Comparison of ENCODE assay signal across 11 cellular contexts in genomic region chr5:68368686-68369359, GRCh38.
A peak's percentile ranks its signal among the peaks of the same experiment; 100 is the strongest.
DNase-seq lines count a peak whose midpoint lies in the region; ATAC-seq, FAIRE-seq and TF ChIP-seq lines count a peak whose summit lies in the region.
"Had no signal": no experiment of that assay in that cellular context is flagged by ENCODE, and none has a peak within 500 bp of the region (broad histone marks: within the 10 kb centered on the region; RNA-seq: fewer than 3 reads in every experiment).

No MANE protein-coding gene starts in this region.

- TF ChIP-seq CTCF in IMR-90 (conservative IDR thresholded peaks at IDR 0.05; ENCODE audit: low read depth, low read length) = no peak
- no peak for TF ChIP-seq CTCF in keratinocyte (optimal IDR thresholded peaks at IDR 0.05 in 1 of 3, IDR thresholded peaks at IDR 0.05 in 1 of 3, conservative IDR thresholded peaks at IDR 0.05 in 1 of 3; ENCODE audit: extremely low read depth in 1 of 3, insufficient read depth in 2 of 3, low read length in 3 of 3)
- TF ChIP-seq CTCF in D721Med (IDR thresholded peaks at IDR 0.05; ENCODE audit: insufficient read depth, missing control alignments) = no peak

- H3K4me3 Mint-ChIP-seq in activated CD4-positive, alpha-beta memory T cell treated with anti-CD3 and anti-CD28 coated beads, Interleukin-2, amount 10 ng/mL, durations not matched to agents 7 days and 5 days = no peak overlapping the region

- no peaks in the 10 kb centered on the region; the same call in 1 of the 2 replicates for H3K27me3 ChIP-seq in IMR-90 (ENCODE audit: control insufficient read depth, insufficient read depth, low read length)
- no peaks in the 10 kb centered on the region for H3K27me3 ChIP-seq in keratinocyte (ENCODE audit: control insufficient read depth, extremely low read depth, insufficient read depth, low read length)
- no peaks in the 10 kb centered on the region for H3K27me3 ChIP-seq in MG63

- H3K4me3 ChIP-seq in IMR-90 (ENCODE audit: insufficient read depth, low read depth, low read length) (no peak overlapping the region), keratinocyte (ENCODE audit: control insufficient read depth in 2 of 3, extremely low read depth in 1 of 3, insufficient read depth in 2 of 3, low read depth in 1 of 3, low read length in 3 of 3) (no peak overlapping the region), MG63 (no peak overlapping the region)

- no peak overlapping the region for H3K14ac ChIP-seq in IMR-90 (replicated peaks; ENCODE audit: low read depth, low read length)

- H3K27me3 Mint-ChIP-seq in activated CD4-positive, alpha-beta memory T cell treated with anti-CD3 and anti-CD28 coated beads, Interleukin-2, amount 10 ng/mL, durations not matched to agents 7 days and 5 days = peaks cover 3% of the 10 kb centered on the region

- dilution Hi-C loops in IMR-90 (cut with HindIII; ENCODE audit: low sequenced_read_pairs, unreplicated experiment) = no loop called here
- dilution Hi-C loops in keratinocyte (cut with MboI; ENCODE audit: extremely low pct_ligation_motif_present, low sequenced_read_pairs) = no loop called here

- no peak overlapping the region for H2BK5ac ChIP-seq in IMR-90 (ENCODE audit: low read depth, low read length, poor library complexity, severe bottlenecking)

- H2BK120ac ChIP-seq in IMR-90 (ENCODE audit: low read depth, low read length) = no peak overlapping the region

- no peak overlapping the region for H4K91ac ChIP-seq in IMR-90 (ENCODE audit: insufficient read depth, low read depth, low read length)

- H4K20me1 ChIP-seq in IMR-90 (ENCODE audit: insufficient read depth, low read length) (no peaks in the 10 kb centered on the region), keratinocyte (ENCODE audit: control insufficient read depth, extremely low read depth, insufficient read depth, low read length) (no peaks in the 10 kb centered on the region)

- DNase-seq in DMS79 treated with DMSO at 0.1 percent for 48 hours (lab: John Stamatoyannopoulos, UW) (peak; percentile 81), IMR-90 (peak; percentile 16), keratinocyte (ENCODE audit: low read depth, low spot score) (peak; percentile 7), D721Med (ENCODE audit: insufficient read length, low spot score) (no peak), MG63 (no peak)
- DNase-seq in activated CD4-positive, alpha-beta memory T cell treated with anti-CD3 and anti-CD28 coated beads, Interleukin-2, amount 10 ng/mL, durations not matched to agents 7 days and 5 days = no peak

- WGBS in IMR-90 (ENCODE audit: extremely low coverage in 2 of 2, insufficient read length in 1 of 2), 2 experiments = no CpG with 5 or more reads among the region's 2 CpGs

- H3K27ac ChIP-seq in IMR-90 (ENCODE audit: insufficient read depth, low read length) (no peak overlapping the region), keratinocyte (ENCODE audit: control insufficient read depth, insufficient read depth, low read length) (no peak overlapping the region)

- H2AK5ac ChIP-seq in IMR-90 (ENCODE audit: low read depth, low read length) = no peak overlapping the region

- peaks cover 37% of the 10 kb centered on the region for H3K4me1 Mint-ChIP-seq in activated CD4-positive, alpha-beta memory T cell treated with anti-CD3 and anti-CD28 coated beads, Interleukin-2, amount 10 ng/mL, durations not matched to agents 7 days and 5 days

- H3K36me3 ChIP-seq in IMR-90 (ENCODE audit: control insufficient read depth, insufficient read depth, low read length) = no peaks in the 10 kb centered on the region
- H3K36me3 ChIP-seq in keratinocyte (ENCODE audit: control insufficient read depth in 2 of 2, extremely low read depth in 1 of 2, insufficient read depth in 2 of 2, low read length in 2 of 2) = no peaks in the 10 kb centered on the region
- H3K36me3 ChIP-seq in MG63 = no peaks in the 10 kb centered on the region

- H2AK9ac ChIP-seq in IMR-90 (replicated peaks; ENCODE audit: low read depth, low read length, poor library complexity) = no peak overlapping the region

- H3K9me3 ChIP-seq in IMR-90 (ENCODE audit: control insufficient read depth, insufficient read depth, low read length) (peaks cover 3% of the 10 kb centered on the region; the same call in 1 of the 2 replicates), keratinocyte (ENCODE audit: control insufficient read depth, low read depth, low read length) (no peaks in the 10 kb centered on the region), MG63 (no peaks in the 10 kb centered on the region)

- no peak overlapping the region for H3K56ac ChIP-seq in IMR-90 (ENCODE audit: extremely low read depth, insufficient read depth, low read length)

- TF ChIP-seq RAD21 in IMR-90 (IDR thresholded peaks at IDR 0.05; ENCODE audit: low read length) = no peak

- no peaks in the 10 kb centered on the region for H3K79me2 ChIP-seq in keratinocyte (ENCODE audit: control insufficient read depth, insufficient read depth, low read length)

- H3K4me2 ChIP-seq in IMR-90 (ENCODE audit: low read depth, low read length) (no peak overlapping the region), keratinocyte (ENCODE audit: control insufficient read depth, extremely low read depth, insufficient read depth, low read depth, low read length) (no peak overlapping the region)

- ATAC-seq in IMR-90 (ENCODE audit: low read depth) (no peak), HG03442 (IDR thresholded peaks at IDR 0.05; ENCODE audit: unreplicated experiment) (no peak), GM19035 (IDR thresholded peaks at IDR 0.05; ENCODE audit: unreplicated experiment) (no peak)
- ATAC-seq: sciatic nerve had no signal

- H3K4me1 ChIP-seq in IMR-90 (ENCODE audit: control insufficient read depth, insufficient read depth, low read length) (no peaks in the 10 kb centered on the region; the same call in 1 of the 2 replicates), keratinocyte (ENCODE audit: control insufficient read depth, extremely low read depth, insufficient read depth, low read length) (peaks cover 6% of the 10 kb centered on the region)

- TF ChIP-seq POLR2A in IMR-90 (IDR thresholded peaks at IDR 0.05; ENCODE audit: low read depth, low read length) = no peak

- H2BK20ac ChIP-seq in IMR-90 (ENCODE audit: low read depth, low read length) = no peak overlapping the region

- H3K79me1 ChIP-seq in IMR-90 (ENCODE audit: low read depth in 1 of 2, low read length in 2 of 2) = no peaks in the 10 kb centered on the region

- no TSS peak for BruUV-seq in IMR-90 (replicated peaks; lab: Mats Ljungman, UMichigan)

- no peak overlapping the region for H4K8ac ChIP-seq in IMR-90 (ENCODE audit: low read depth in 2 of 2, low read length in 2 of 2)

- H3K23ac ChIP-seq in IMR-90 (ENCODE audit: low read depth, low read length) = no peak overlapping the region

- peaks cover 4% of the 10 kb centered on the region for H3K36me3 Mint-ChIP-seq in activated CD4-positive, alpha-beta memory T cell treated with anti-CD3 and anti-CD28 coated beads, Interleukin-2, amount 10 ng/mL, durations not matched to agents 7 days and 5 days (ENCODE audit: low read depth)

- no peak for FAIRE-seq in keratinocyte (lab: Jason Lieb, UNC)
- FAIRE-seq in D721Med (lab: Jason Lieb, UNC) = no peak
- FAIRE-seq: colon, H1 had no signal

- H3K4ac ChIP-seq in IMR-90 (ENCODE audit: low read depth, low read length) = no peak overlapping the region

- in situ Hi-C loops in IMR-90 (cut with MboI; ENCODE audit: low sequenced_read_pairs) = no loop called here

- no peak overlapping the region for H4K5ac ChIP-seq in IMR-90 (ENCODE audit: low read depth, low read length)

- H2BK15ac ChIP-seq in IMR-90 (ENCODE audit: low read depth, low read length) = no peak overlapping the region

- H3K9ac ChIP-seq in IMR-90 (ENCODE audit: low read depth, low read length) = no peak overlapping the region
- H3K9ac ChIP-seq in keratinocyte (ENCODE audit: control insufficient read depth, extremely low read depth, insufficient read depth, low read length) = no peak overlapping the region

- peak overlapping the region; percentile 54 for H3K27ac Mint-ChIP-seq in activated CD4-positive, alpha-beta memory T cell treated with anti-CD3 and anti-CD28 coated beads, Interleukin-2, amount 10 ng/mL, durations not matched to agents 7 days and 5 days

- CTCF ChIA-PET in IMR-90 (lab: Yijun Ruan, JAX) = no interaction called here
- CTCF ChIA-PET in activated CD4-positive, alpha-beta memory T cell treated with anti-CD3 and anti-CD28 coated beads, Interleukin-2, amount 10 ng/mL, durations not matched to agents 7 days and 5 days (lab: Charles Lee) = interaction anchor here (0.7 to 1.0 kb wide), 2 partner anchors 97 to 138 kb away, joined by 3 read pairs; no protein-coding TSS in a partner anchor

- H3K18ac ChIP-seq in IMR-90 (ENCODE audit: low read depth, low read length) = no peak overlapping the region

- H2AFZ ChIP-seq in IMR-90 (replicated peaks; ENCODE audit: low read length, poor library complexity) (no peak overlapping the region), keratinocyte (ENCODE audit: control insufficient read depth, low read length) (no peak overlapping the region)

- intact Hi-C loops in IMR-90 (cut with micrococcal nuclease) = no loop called here

- H3K9me1 ChIP-seq in IMR-90 (ENCODE audit: insufficient read depth, low read length) = no peaks in the 10 kb centered on the region
- H3K9me1 ChIP-seq in keratinocyte (ENCODE audit: control insufficient read depth, extremely low read depth, insufficient read depth, low read length) = no peaks in the 10 kb centered on the region

- POLR2A ChIA-PET in IMR-90 (lab: Charles Lee; ENCODE audit: unreplicated experiment) = no interaction called here
- POLR2A ChIA-PET in activated CD4-positive, alpha-beta memory T cell treated with anti-CD3 and anti-CD28 coated beads, Interleukin-2, amount 10 ng/mL, durations not matched to agents 7 days and 5 days (lab: Charles Lee) = interaction anchor here (1.0 kb wide), 2 partner anchors 24 to 65 kb away, joined by 3 to 5 read pairs; no protein-coding TSS in a partner anchor

- H3K9me3 Mint-ChIP-seq in activated CD4-positive, alpha-beta memory T cell treated with anti-CD3 and anti-CD28 coated beads, Interleukin-2, amount 10 ng/mL, durations not matched to agents 7 days and 5 days = no peaks in the 10 kb centered on the region

TF ChIP-seq in IMR-90, 13 proteins besides CTCF, POLR2A, EP300 and RAD21 (continues in another document):
- TF ChIP-seq ELK1 (IDR thresholded peaks at IDR 0.05; ENCODE audit: borderline replicate concordance, low read depth, low read length) = no peak
- TF ChIP-seq MAZ (IDR thresholded peaks at IDR 0.05; ENCODE audit: borderline replicate concordance, low read depth, low read length) = no peak
- TF ChIP-seq CHD1 (IDR thresholded peaks at IDR 0.05; ENCODE audit: low read depth, low read length) = no peak
- TF ChIP-seq RCOR1 (IDR thresholded peaks at IDR 0.05; ENCODE audit: insufficient replicate concordance, low read length) = no peak
- no peak for TF ChIP-seq NFE2L2 (IDR thresholded peaks at IDR 0.05; ENCODE audit: low read depth, low read length)

Comparison
In these comparisons a context has a peak if more than half of its experiments do, and no peak if none do; other contexts are left out.
1. DNase-seq: peak in DMS79 treated with DMSO at 0.1 percent for 48 hours (single experiment), IMR-90 (single experiment) and keratinocyte (single experiment); none in activated CD4-positive, alpha-beta memory T cell treated with anti-CD3 and anti-CD28 coated beads, Interleukin-2, amount 10 ng/mL, durations not matched to agents 7 days and 5 days (single experiment), D721Med (single experiment) and MG63 (single experiment).